Comparison of ENCODE assay signal across 25 cellular contexts in the genomic region with DNA sequence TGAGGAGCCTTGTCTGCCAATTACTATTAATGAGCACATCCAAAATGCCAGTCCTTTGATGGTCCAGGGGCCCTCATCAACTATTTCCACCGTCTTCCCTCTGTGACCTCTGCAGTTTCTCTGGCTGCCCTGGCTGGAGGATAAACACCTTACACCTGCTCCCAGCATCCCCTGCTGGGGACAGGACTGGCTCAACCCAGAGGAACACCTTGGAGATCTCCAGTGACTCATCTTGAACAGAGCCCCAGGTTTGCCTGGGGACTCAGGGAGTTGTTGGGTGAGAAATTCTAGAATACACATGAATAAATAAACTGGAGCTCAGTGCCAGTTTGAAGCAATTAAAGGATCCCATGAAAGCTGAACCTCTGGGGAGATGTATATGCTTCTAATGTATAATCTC. TPM values are rescaled to one million over a fixed set of nuclear protein-coding genes. Genes with fewer than 3 reads are reported as not detected.
DNase-seq lines count a peak whose midpoint lies in the region; ATAC-seq and TF ChIP-seq lines count a peak whose summit lies in the region.
"Had no signal": no experiment of that assay in that cellular context is flagged by ENCODE, and none has a peak within 500 bp of the region (broad histone marks: within the 10 kb centered on the region; RNA-seq: fewer than 3 reads in every experiment).

No MANE protein-coding gene starts in this region.

- H3K9me2 ChIP-seq in PC-3 (replicated peaks; ENCODE audit: low read length): no peaks in the 10 kb centered on the region

- H3K27me3 ChIP-seq in PC-3 (ENCODE audit: low read length) (no peaks in the 10 kb centered on the region), endodermal cell (ENCODE audit: control insufficient read depth, insufficient read depth, low read length, poor library complexity, severe bottlenecking) (peaks cover 7% of the 10 kb centered on the region), HAP-1 (ENCODE audit: low read depth) (peaks cover 8% of the 10 kb centered on the region)

- H3K27me3 Mint-ChIP-seq in endodermal cell (ENCODE audit: insufficient read depth): peaks cover 11% of the 10 kb centered on the region

- H3K27ac ChIP-seq in PC-3 (ENCODE audit: low read length) (no peak overlapping the region), endodermal cell (ENCODE audit: low read depth, low read length) (no peak overlapping the region)
- H3K27ac ChIP-seq: GM23248, KMS-11 had no signal

- no peak overlapping the region for H3K4me2 ChIP-seq in PC-3 (ENCODE audit: low read length)
- H3K4me2 ChIP-seq: KMS-11 had no signal

- no peaks in the 10 kb centered on the region for H3K79me2 ChIP-seq in PC-3 (ENCODE audit: low read length)

- H3K9ac ChIP-seq in PC-3 (ENCODE audit: low read length): no peak overlapping the region
- H3K9ac ChIP-seq in endodermal cell (ENCODE audit: extremely low read depth, low read length, poor library complexity, severe bottlenecking): no peak overlapping the region
- H3K9ac ChIP-seq: GM23248, KMS-11 had no signal

- H4K20me1 ChIP-seq in PC-3 (ENCODE audit: low read length): no peaks in the 10 kb centered on the region

- H2AFZ ChIP-seq in PC-3 (ENCODE audit: low read length): no peak overlapping the region
- H2AFZ ChIP-seq: GM23248 had no signal

- CTCF ChIA-PET in PC-3 (lab: Charles Lee): no interaction called here

- H3K9me3 Mint-ChIP-seq in endodermal cell: peaks cover 3% of the 10 kb centered on the region

- H3K9me3 ChIP-seq in PC-3 (ENCODE audit: low read length) (no peaks in the 10 kb centered on the region), endodermal cell (ENCODE audit: control insufficient read depth, low read length) (no peaks in the 10 kb centered on the region), HAP-1 (no peaks in the 10 kb centered on the region)

- in situ Hi-C loops in HAP-1 (cut with MboI; ENCODE audit: low sequenced_read_pairs): no loop called here

- DNase-seq in SIG-M5 treated with dmso at 0.1 percent for 504 hours (lab: John Stamatoyannopoulos, UW; ENCODE audit: unreplicated experiment) (peak; percentile 14), SIG-M5 (lab: John Stamatoyannopoulos, UW) (no peak), PC-3 (peak; percentile 63), endodermal cell (peak; percentile 38), HAP-1 (ENCODE audit: low spot score in 2 of 2) (no peak), NCI-H1930 (lab: John Stamatoyannopoulos, UW) (no peak)
- DNase-seq in activated CD4-positive, CD25-positive, alpha-beta regulatory T cell treated with anti-CD3 and anti-CD28 coated beads, Interleukin-2, amount 50 U/mL, for 72 hours: no peak
- DNase-seq: DMS153, GM23248, H7, HFFc6, NCI-H1092 treated with DMSO at 0.1 percent for 48 hours, NCI-H1436, NCI-H2029, NCI-H446, NCI-H524 treated with DMSO at 0.1 percent for 48 hours, OCI-M1, T-helper 1 cell had no signal

- ATAC-seq in PC-3: peak; percentile 74
- ATAC-seq in HG02852 (IDR thresholded peaks at IDR 0.05; ENCODE audit: unreplicated experiment): no peak
- ATAC-seq: Right ventricle myocardium inferior had no signal

- H3K36me3 ChIP-seq in PC-3 (ENCODE audit: low read depth, low read length) (no peaks in the 10 kb centered on the region), endodermal cell (ENCODE audit: control insufficient read depth, insufficient read depth, low read length) (no peaks in the 10 kb centered on the region), HAP-1 (replicated peaks) (no peaks in the 10 kb centered on the region)

- POLR2A ChIA-PET in PC-3 (lab: Charles Lee; ENCODE audit: unreplicated experiment): no interaction called here

- H3K4me1 Mint-ChIP-seq in endodermal cell: peaks cover 8% of the 10 kb centered on the region
- H3K4me1 Mint-ChIP-seq: IgD-negative memory B cell had no signal

- H3K4me3 ChIP-seq in PC-3 (ENCODE audit: low read length) (no peak overlapping the region), endodermal cell (ENCODE audit: low read length) (no peak overlapping the region), HAP-1 (no peak overlapping the region)
- H3K4me3 ChIP-seq: GM23248 had no signal

- 93 to 100% methylated on average over 1 of the region's 1 CpG for WGBS in endodermal cell (ENCODE audit: insufficient coverage in 1 of 2, insufficient read length in 1 of 2), 2 experiments

- TF ChIP-seq CTCF in PC-3 (conservative IDR thresholded peaks at IDR 0.05; ENCODE audit: low read depth, low read length): no peak
- TF ChIP-seq CTCF in endodermal cell (conservative IDR thresholded peaks at IDR 0.05): no peak

- intact Hi-C loops in PC-3 (cut with micrococcal nuclease): no loop called here

- no TSS peak for BruUV-seq in PC-3 (replicated peaks; lab: Mats Ljungman, UMichigan)

- H3K4me3 Mint-ChIP-seq in endodermal cell: no peak overlapping the region
- H3K4me3 Mint-ChIP-seq: HFFc6, IgD-negative memory B cell had no signal

- no peak overlapping the region for H3K27ac Mint-ChIP-seq in endodermal cell
- H3K27ac Mint-ChIP-seq: HFFc6, IgD-negative memory B cell had no signal

- H3K4me1 ChIP-seq in PC-3 (ENCODE audit: insufficient read depth, low read length) (peaks cover 9% of the 10 kb centered on the region; the same call in 1 of the 2 replicates), endodermal cell (ENCODE audit: control insufficient read depth, insufficient read depth, low read length) (no peaks in the 10 kb centered on the region), HAP-1 (no peaks in the 10 kb centered on the region)

- no peaks in the 10 kb centered on the region for H3F3A ChIP-seq in PC-3 (ENCODE audit: low read length, unreplicated experiment)

- H3K36me3 Mint-ChIP-seq in endodermal cell (ENCODE audit: low read depth): no peaks in the 10 kb centered on the region

RNA-seq across cellular contexts. Expression of a gene that starts 24.0 kb away (rescaled TPM):
- total RNA-seq in PC-3 (2014; rRNA removed): 0.11 TPM in 1 of 2 replicates, not detected in the other
- total RNA-seq in endodermal cell: not detected
- polyA plus RNA-seq in endodermal cell (2013, experiment 1 of 2): not detected
- polyA plus RNA-seq in endodermal cell (2013, experiment 2 of 2): not detected
- total RNA-seq: A172, GM23248, H7, HFFc6, Right ventricle myocardium inferior, SK-MEL-5 had no signal
- polyA plus RNA-seq: BJ, GM23248, IgD-negative memory B cell had no signal

Comparison
In these comparisons a context has a peak if more than half of its experiments do, and no peak if none do; other contexts are left out.
1. DNase-seq: peak in SIG-M5 treated with dmso at 0.1 percent for 504 hours (single experiment), PC-3 (single experiment) and endodermal cell (single experiment); none in SIG-M5 (single experiment), HAP-1 (0 of 2), activated CD4-positive, CD25-positive, alpha-beta regulatory T cell treated with anti-CD3 and anti-CD28 coated beads, Interleukin-2, amount 50 U/mL, for 72 hours (single experiment) and NCI-H1930 (0 of 2).